1 cellular context compared by ENCODE assay signal in genomic region chr20:34299925-34300806, GRCh38.
TF ChIP-seq lines count a peak whose summit lies in the region.

No MANE protein-coding gene starts in this region.

TF ChIP-seq in GM12878, 131 proteins besides CTCF, POLR2A, EP300 and RAD21 (continued from another document):
- TF ChIP-seq ZNF274 (IDR thresholded peaks at IDR 0.05; ENCODE audit: insufficient read depth, insufficient read length) = no peak
- TF ChIP-seq NRF1 (conservative IDR thresholded peaks at IDR 0.05; ENCODE audit: low read depth, low read length) = no peak
- TF ChIP-seq EZH2 (IDR thresholded peaks at IDR 0.05; ENCODE audit: borderline replicate concordance, control insufficient read depth, low read depth, low read length) = no peak
- TF ChIP-seq, protein P1, sequence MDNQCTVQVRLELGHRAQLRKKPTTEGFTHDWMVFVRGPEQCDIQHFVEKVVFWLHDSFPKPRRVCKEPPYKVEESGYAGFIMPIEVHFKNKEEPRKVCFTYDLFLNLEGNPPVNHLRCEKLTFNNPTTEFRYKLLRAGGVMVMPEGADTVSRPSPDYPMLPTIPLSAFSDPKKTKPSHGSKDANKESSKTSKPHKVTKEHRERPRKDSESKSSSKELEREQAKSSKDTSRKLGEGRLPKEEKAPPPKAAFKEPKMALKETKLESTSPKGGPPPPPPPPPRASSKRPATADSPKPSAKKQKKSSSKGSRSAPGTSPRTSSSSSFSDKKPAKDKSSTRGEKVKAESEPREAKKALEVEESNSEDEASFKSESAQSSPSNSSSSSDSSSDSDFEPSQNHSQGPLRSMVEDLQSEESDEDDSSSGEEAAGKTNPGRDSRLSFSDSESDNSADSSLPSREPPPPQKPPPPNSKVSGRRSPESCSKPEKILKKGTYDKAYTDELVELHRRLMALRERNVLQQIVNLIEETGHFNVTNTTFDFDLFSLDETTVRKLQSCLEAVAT (IDR thresholded peaks at IDR 0.05) = no peak
- TF ChIP-seq HCFC1 (IDR thresholded peaks at IDR 0.05; ENCODE audit: low read length) = no peak
- TF ChIP-seq RELA (IDR thresholded peaks at IDR 0.05; ENCODE audit: borderline replicate concordance, partially characterized antibody) = no peak
- TF ChIP-seq, protein P2, sequence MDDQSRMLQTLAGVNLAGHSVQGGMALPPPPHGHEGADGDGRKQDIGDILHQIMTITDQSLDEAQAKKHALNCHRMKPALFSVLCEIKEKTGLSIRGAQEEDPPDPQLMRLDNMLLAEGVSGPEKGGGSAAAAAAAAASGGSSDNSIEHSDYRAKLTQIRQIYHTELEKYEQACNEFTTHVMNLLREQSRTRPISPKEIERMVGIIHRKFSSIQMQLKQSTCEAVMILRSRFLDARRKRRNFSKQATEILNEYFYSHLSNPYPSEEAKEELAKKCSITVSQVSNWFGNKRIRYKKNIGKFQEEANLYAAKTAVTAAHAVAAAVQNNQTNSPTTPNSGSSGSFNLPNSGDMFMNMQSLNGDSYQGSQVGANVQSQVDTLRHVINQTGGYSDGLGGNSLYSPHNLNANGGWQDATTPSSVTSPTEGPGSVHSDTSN (IDR thresholded peaks at IDR 0.05; ENCODE audit: insufficient replicate concordance, low read depth, low read length) = no peak
TF ChIP-seq in GM12878: peak in this region for 0.
